Comparison of ENCODE assay signal across 16 cellular contexts in the genomic region with DNA sequence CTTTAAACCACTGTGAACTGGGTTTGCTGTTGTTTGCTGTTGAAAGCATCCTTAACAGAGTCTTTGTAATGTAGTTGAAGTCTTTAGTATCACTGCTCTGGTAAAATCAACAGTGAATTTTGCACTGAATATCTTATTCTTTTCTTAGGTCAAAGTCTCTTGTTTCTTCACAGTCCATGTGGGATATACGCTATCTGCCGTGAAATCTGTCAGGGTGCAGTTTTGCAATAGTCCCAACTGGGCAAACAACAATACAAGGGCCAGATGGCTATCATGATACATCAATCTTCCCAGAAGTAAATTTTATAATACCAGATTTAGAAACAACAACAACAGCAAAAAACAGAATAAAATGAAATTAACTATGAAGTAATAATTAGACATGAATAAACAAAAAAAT.
DNase-seq lines count a peak whose midpoint lies in the region; ATAC-seq, FAIRE-seq and TF ChIP-seq lines count a peak whose summit lies in the region.
"Had no signal": no experiment of that assay in that cellular context is flagged by ENCODE, and none has a peak within 500 bp of the region (broad histone marks: within the 10 kb centered on the region; RNA-seq: fewer than 3 reads in every experiment).

No MANE protein-coding gene starts in this region.

- no peak for ATAC-seq in HepG2
- no peak for ATAC-seq in activated T-helper 17 cell treated with anti-CD3 and anti-CD28 coated beads, Interleukin-2, amount 50 U/mL, for 72 hours (replicated peaks)

- no peak overlapping the region for H3K27ac ChIP-seq in breast epithelium
- H3K27ac ChIP-seq in HepG2 (ENCODE audit: extremely low read length, insufficient read depth, low read length): no peak overlapping the region
- peak overlapping the region; percentile 90 for H3K27ac ChIP-seq in parathyroid adenoma
- H3K27ac ChIP-seq: BLaER1, GM23248 had no signal

- BruUV-seq in MCF 10A (replicated peaks; lab: Mats Ljungman, UMichigan): no TSS peak
- BruUV-seq in HepG2 (replicated peaks; lab: Mats Ljungman, UMichigan): no TSS peak

- H3K9ac ChIP-seq in HepG2 (ENCODE audit: insufficient read depth, low read depth, low read length) (no peak overlapping the region), parathyroid adenoma (no peak overlapping the region)
- H3K9ac ChIP-seq: BLaER1, GM23248 had no signal

- H3K4me3 Mint-ChIP-seq in MCF 10A (ENCODE audit: unreplicated experiment): no peak overlapping the region
- H3K4me3 Mint-ChIP-seq in activated T-helper 17 cell treated with anti-CD3 and anti-CD28 coated beads, Interleukin-2, amount 50 U/mL, for 72 hours: no peak overlapping the region
- H3K4me3 Mint-ChIP-seq: CD14-positive monocyte; CD4-positive, alpha-beta memory T cell had no signal

- no peak for TF ChIP-seq RAD21 in HepG2 (CRISPR knock-in tag; IDR thresholded peaks at IDR 0.05)

- H3K9me3 ChIP-seq in breast epithelium (no peaks in the 10 kb centered on the region), HepG2 (ENCODE audit: low read length) (no peaks in the 10 kb centered on the region), parathyroid adenoma (ENCODE audit: control insufficient read depth, low read length) (no peaks in the 10 kb centered on the region)
- H3K9me3 ChIP-seq: BLaER1, HAP-1 had no signal

- no peak for TF ChIP-seq EP300 in HepG2 (IDR thresholded peaks at IDR 0.05; ENCODE audit: low read depth in 2 of 2, low read length in 2 of 2)
- TF ChIP-seq EP300 in HepG2 (CRISPR knock-in tag; IDR thresholded peaks at IDR 0.05; ENCODE audit: borderline replicate concordance): no peak

- no peak for TF ChIP-seq CTCF in MCF 10A (IDR thresholded peaks at IDR 0.05; ENCODE audit: unreplicated experiment)
- TF ChIP-seq CTCF in breast epithelium (IDR thresholded peaks at IDR 0.05): no peak
- no peak for TF ChIP-seq CTCF in HepG2 (CRISPR knock-in tag; IDR thresholded peaks at IDR 0.05)
- no peak for TF ChIP-seq CTCF in parathyroid adenoma (IDR thresholded peaks at IDR 0.05)

- H3K27me3 Mint-ChIP-seq in MCF 10A (ENCODE audit: insufficient read depth, unreplicated experiment): no peaks in the 10 kb centered on the region
- H3K27me3 Mint-ChIP-seq in activated T-helper 17 cell treated with anti-CD3 and anti-CD28 coated beads, Interleukin-2, amount 50 U/mL, for 72 hours: no peaks in the 10 kb centered on the region
- H3K27me3 Mint-ChIP-seq: CD4-positive, alpha-beta memory T cell had no signal

- no peaks in the 10 kb centered on the region for H3K36me3 ChIP-seq in breast epithelium
- no peaks in the 10 kb centered on the region for H3K36me3 ChIP-seq in HepG2 (replicated peaks in 1 of 2; ENCODE audit: control insufficient read depth in 1 of 2, insufficient read depth in 2 of 2, low read length in 2 of 2)
- peaks cover 3% of the 10 kb centered on the region for H3K36me3 ChIP-seq in parathyroid adenoma (ENCODE audit: control insufficient read depth, insufficient read depth, low read length)
- H3K36me3 ChIP-seq: BLaER1, HAP-1 had no signal

- POLR2A ChIA-PET in MCF 10A (lab: Yijun Ruan, JAX): no interaction called here
- POLR2A ChIA-PET in HepG2 (lab: Yijun Ruan, JAX): no interaction called here

- H3K4me1 ChIP-seq in breast epithelium (no peaks in the 10 kb centered on the region), HepG2 (ENCODE audit: insufficient read depth, low read length) (peaks cover 39% of the 10 kb centered on the region), parathyroid adenoma (peaks cover 29% of the 10 kb centered on the region)
- H3K4me1 ChIP-seq: BLaER1, HAP-1 had no signal

- H3K27me3 ChIP-seq in breast epithelium (no peaks in the 10 kb centered on the region), HepG2 (ENCODE audit: control insufficient read depth in 1 of 2, insufficient read depth in 2 of 2, low read length in 2 of 2) (no peaks in the 10 kb centered on the region), parathyroid adenoma (ENCODE audit: control insufficient read depth, insufficient read depth, low read length) (no peaks in the 10 kb centered on the region)
- H3K27me3 ChIP-seq: BLaER1 had no signal

- intact Hi-C loops in MCF 10A (cut with micrococcal nuclease) (no loop called here), breast epithelium (cut with DNase I; ENCODE audit: low total_unique reads) (no loop called here), HepG2 (cut with micrococcal nuclease; ENCODE audit: unreplicated experiment) (loop anchor here (2.0 kb wide), 1 partner anchor 22 kb away; no protein-coding TSS in a partner anchor)

- DNase-seq in MCF 10A (ENCODE audit: unreplicated experiment) (peak; percentile 30), breast epithelium (ENCODE audit: low spot score in 2 of 2) (no peak), HepG2 (ENCODE audit: low spot score) (peak; percentile 3)
- DNase-seq in activated CD4-positive, alpha-beta T cell treated with anti-CD3 and anti-CD28 coated beads, Interleukin-2, amount 50 U/mL, for 1 hour: no peak
- no peak for DNase-seq in effector CD4-positive, alpha-beta T cell
- DNase-seq: 8988T; Calu3; CD4-positive, alpha-beta memory T cell; GM23248 had no signal

- H3K79me2 ChIP-seq in HepG2 (ENCODE audit: insufficient read depth, low read length): no peaks in the 10 kb centered on the region
- no peaks in the 10 kb centered on the region for H3K79me2 ChIP-seq in parathyroid adenoma

- CTCF ChIA-PET in MCF 10A (lab: Yijun Ruan, JAX): interaction anchor here (0.6 kb wide), 1 partner anchor 9 kb away, joined by 3 read pairs; no protein-coding TSS in a partner anchor
- CTCF ChIA-PET in HepG2 (lab: Yijun Ruan, JAX; ENCODE audit: low intra/inter-chr PET ratio, low total read pairs): no interaction called here

- 14% methylated on average over 2 of the region's 2 CpGs for WGBS in HepG2 (ENCODE audit: low lambda C conversion rate)

- no peaks in the 10 kb centered on the region for H4K20me1 ChIP-seq in HepG2 (ENCODE audit: insufficient read depth, low read length)
- H4K20me1 ChIP-seq: BLaER1 had no signal

- TF ChIP-seq POLR2A in breast epithelium (IDR thresholded peaks at IDR 0.05) (no peak), HepG2 (IDR thresholded peaks at IDR 0.05; ENCODE audit: insufficient read depth in 1 of 2, low read depth in 2 of 2, low read length in 2 of 2) (no peak)

- H2AFZ ChIP-seq in HepG2 (ENCODE audit: low read length) (no peak overlapping the region), parathyroid adenoma (no peak overlapping the region)
- H2AFZ ChIP-seq: GM23248 had no signal

- in situ Hi-C loops in HepG2 (cut with HindIII; ENCODE audit: extremely low pct_ligation_motif_present, low pct_unique_long_range_greater_than_20kb): no loop called here

- no peaks in the 10 kb centered on the region for H3K36me3 Mint-ChIP-seq in MCF 10A (ENCODE audit: insufficient read depth, unreplicated experiment)
- H3K36me3 Mint-ChIP-seq in activated T-helper 17 cell treated with anti-CD3 and anti-CD28 coated beads, Interleukin-2, amount 50 U/mL, for 72 hours (ENCODE audit: low read depth): no peaks in the 10 kb centered on the region
- H3K36me3 Mint-ChIP-seq: CD14-positive monocyte; CD4-positive, alpha-beta memory T cell had no signal

- FAIRE-seq in HepG2 (lab: Jason Lieb, UNC): no peak
- FAIRE-seq: G401.6, GM12891 had no signal

- H3K9me3 Mint-ChIP-seq in MCF 10A (ENCODE audit: unreplicated experiment): no peaks in the 10 kb centered on the region
- peaks cover 5% of the 10 kb centered on the region for H3K9me3 Mint-ChIP-seq in activated T-helper 17 cell treated with anti-CD3 and anti-CD28 coated beads, Interleukin-2, amount 50 U/mL, for 72 hours

- no peak overlapping the region for H3K4me2 ChIP-seq in HepG2 (ENCODE audit: low read depth, low read length)
- H3K4me2 ChIP-seq in parathyroid adenoma (ENCODE audit: low read length): peak overlapping the region; percentile 57
- H3K4me2 ChIP-seq: BLaER1 had no signal

- H3K27ac Mint-ChIP-seq in MCF 10A (ENCODE audit: low read depth, unreplicated experiment): no peak overlapping the region
- no peak overlapping the region for H3K27ac Mint-ChIP-seq in activated T-helper 17 cell treated with anti-CD3 and anti-CD28 coated beads, Interleukin-2, amount 50 U/mL, for 72 hours
- H3K27ac Mint-ChIP-seq: CD14-positive monocyte; CD4-positive, alpha-beta memory T cell had no signal

- H3K4me3 ChIP-seq in breast epithelium: no peak overlapping the region
- no peak overlapping the region for H3K4me3 ChIP-seq in HepG2 (replicated peaks in 1 of 3; ENCODE audit: insufficient read depth in 1 of 3, low read depth in 2 of 3, low read length in 3 of 3)
- no peak overlapping the region for H3K4me3 ChIP-seq in parathyroid adenoma (ENCODE audit: low read depth, low read length)
- H3K4me3 ChIP-seq: BLaER1, GM23248, HAP-1 had no signal

- peaks cover 22% of the 10 kb centered on the region for H3K4me1 Mint-ChIP-seq in MCF 10A (ENCODE audit: insufficient read depth, unreplicated experiment)
- no peaks in the 10 kb centered on the region for H3K4me1 Mint-ChIP-seq in activated T-helper 17 cell treated with anti-CD3 and anti-CD28 coated beads, Interleukin-2, amount 50 U/mL, for 72 hours
- H3K4me1 Mint-ChIP-seq: CD14-positive monocyte; CD4-positive, alpha-beta memory T cell had no signal

TF ChIP-seq in HepG2, 621 proteins besides CTCF, POLR2A, EP300 and RAD21:
- TF ChIP-seq DMTF1 (CRISPR knock-in tag; IDR thresholded peaks at IDR 0.05) (no peak), NR2F6 (IDR thresholded peaks at IDR 0.05) (0 out of 2 replicates have a peak, but pooled peaks have one; percentile 23), NR2F6 (CRISPR knock-in tag; IDR thresholded peaks at IDR 0.05) (no peak), SOX13 (IDR thresholded peaks at IDR 0.05) (no peak), SOX13 (CRISPR knock-in tag; conservative IDR thresholded peaks at IDR 0.05 in 1 of 2, IDR thresholded peaks at IDR 0.05 in 1 of 2) (peak in 1 of 2 experiments; percentile 38; a peak in 1 of 4 replicates), CEBPG (CRISPR knock-in tag; IDR thresholded peaks at IDR 0.05) (peak; percentile 37; the same call in 1 of the 2 replicates)

Comparison
In these comparisons a context has a peak if more than half of its experiments do, and no peak if none do; other contexts are left out.
1. DNase-seq: peak in MCF 10A (single experiment) and HepG2 (single experiment); none in breast epithelium (0 of 2), activated CD4-positive, alpha-beta T cell treated with anti-CD3 and anti-CD28 coated beads, Interleukin-2, amount 50 U/mL, for 1 hour (single experiment) and effector CD4-positive, alpha-beta T cell (single experiment).